ENCODE assay signal across 21 cellular contexts in genomic region chr16:74745109-74745615, GRCh38. TPM values are rescaled to one million over a fixed set of nuclear protein-coding genes. Genes with fewer than 3 reads are reported as not detected.
DNase-seq lines count a peak whose midpoint lies in the region; ATAC-seq and TF ChIP-seq lines count a peak whose summit lies in the region.
"Had no signal": no experiment of that assay in that cellular context is flagged by ENCODE, and none has a peak within 500 bp of the region (broad histone marks: within the 10 kb centered on the region; RNA-seq: fewer than 3 reads in every experiment).

No MANE protein-coding gene starts in this region.

- POLR2A ChIA-PET in activated CD4-positive, alpha-beta T cell treated with anti-CD3 and anti-CD28 coated beads for 36 hours (lab: Charles Lee), result no interaction called here

- H3K4me3 ChIP-seq in mucosa of rectum (ENCODE audit: low read length in 2 of 2), result no peak overlapping the region
- H3K4me3 ChIP-seq: GM23248, HAP-1, SJSA1 had no signal

- H3K36me3 Mint-ChIP-seq in Calu3 (ENCODE audit: insufficient read depth, unreplicated experiment), result peaks cover 41% of the 10 kb centered on the region
- H3K36me3 Mint-ChIP-seq in activated CD4-positive, alpha-beta T cell treated with anti-CD3 and anti-CD28 coated beads for 36 hours (ENCODE audit: low read depth), result no peaks in the 10 kb centered on the region
- H3K36me3 Mint-ChIP-seq: CD4-positive, CD25-positive, alpha-beta regulatory T cell had no signal

- CTCF ChIA-PET in Calu3 (lab: Charles Lee), result no interaction called here
- CTCF ChIA-PET in activated CD4-positive, alpha-beta T cell treated with anti-CD3 and anti-CD28 coated beads for 36 hours (lab: Charles Lee), result no interaction called here

- peak overlapping the region; percentile 86 for H3K27ac ChIP-seq in caudate nucleus (ENCODE audit: low read depth, low read length)
- peak overlapping the region; percentile 96 to 99 for H3K27ac ChIP-seq in mucosa of rectum (ENCODE audit: low read depth in 2 of 2, low read length in 2 of 2)
- H3K27ac ChIP-seq in substantia nigra (ENCODE audit: low read depth, low read length, poor library complexity, severe bottlenecking), result peak overlapping the region; percentile 97
- H3K27ac ChIP-seq: GM23248, SJSA1 had no signal

- H3K4me1 Mint-ChIP-seq in Calu3 (ENCODE audit: low read depth, unreplicated experiment), result peaks cover 51% of the 10 kb centered on the region
- H3K4me1 Mint-ChIP-seq in activated CD4-positive, alpha-beta T cell treated with anti-CD3 and anti-CD28 coated beads for 36 hours, result no peaks in the 10 kb centered on the region
- H3K4me1 Mint-ChIP-seq: CD4-positive, CD25-positive, alpha-beta regulatory T cell had no signal

- no peaks in the 10 kb centered on the region for H3K27me3 ChIP-seq in mucosa of rectum (ENCODE audit: control insufficient read depth in 2 of 2, insufficient read depth in 2 of 2, low read length in 2 of 2)
- H3K27me3 ChIP-seq: BE2C, SJSA1 had no signal

- intact Hi-C loops in Calu3 (cut with micrococcal nuclease; ENCODE audit: unreplicated experiment), result no loop called here
- intact Hi-C loops in activated CD4-positive, alpha-beta T cell treated with anti-CD3 and anti-CD28 coated beads for 36 hours (cut with DNase I, micrococcal nuclease), result no loop called here

- no peaks in the 10 kb centered on the region for H3K27me3 Mint-ChIP-seq in Calu3 (ENCODE audit: unreplicated experiment)
- H3K27me3 Mint-ChIP-seq in activated CD4-positive, alpha-beta T cell treated with anti-CD3 and anti-CD28 coated beads for 36 hours, result no peaks in the 10 kb centered on the region

- H3K4me3 Mint-ChIP-seq in Calu3 (ENCODE audit: low read depth, unreplicated experiment), result no peak overlapping the region
- H3K4me3 Mint-ChIP-seq in activated CD4-positive, alpha-beta T cell treated with anti-CD3 and anti-CD28 coated beads for 36 hours, result no peak overlapping the region
- H3K4me3 Mint-ChIP-seq: CD4-positive, CD25-positive, alpha-beta regulatory T cell had no signal

- H3K27ac Mint-ChIP-seq in Calu3 (ENCODE audit: unreplicated experiment), result peak overlapping the region; percentile 96
- H3K27ac Mint-ChIP-seq in activated CD4-positive, alpha-beta T cell treated with anti-CD3 and anti-CD28 coated beads for 36 hours, result no peak overlapping the region
- H3K27ac Mint-ChIP-seq: CD4-positive, CD25-positive, alpha-beta regulatory T cell had no signal

- peaks cover 27 to 35% of the 10 kb centered on the region in 2 donors for H3K4me1 ChIP-seq in mucosa of rectum (ENCODE audit: control insufficient read depth in 2 of 2, insufficient read depth in 2 of 2, low read length in 2 of 2)
- H3K4me1 ChIP-seq: BE2C, HAP-1 had no signal

- no peak for ATAC-seq in GM19324 (IDR thresholded peaks at IDR 0.05; ENCODE audit: low FRiP score, unreplicated experiment)
- no peak for ATAC-seq in activated CD4-positive, alpha-beta T cell treated with anti-CD3 and anti-CD28 coated beads for 36 hours
- no peak for ATAC-seq in HG03432 (IDR thresholded peaks at IDR 0.05; ENCODE audit: unreplicated experiment)

- H3K9me3 Mint-ChIP-seq in Calu3 (ENCODE audit: low read depth, unreplicated experiment), result no peaks in the 10 kb centered on the region
- H3K9me3 Mint-ChIP-seq in activated CD4-positive, alpha-beta T cell treated with anti-CD3 and anti-CD28 coated beads for 36 hours (ENCODE audit: low read depth), result no peaks in the 10 kb centered on the region
- H3K9me3 Mint-ChIP-seq: CD4-positive, CD25-positive, alpha-beta regulatory T cell had no signal

- TF ChIP-seq CTCF in Calu3 (IDR thresholded peaks at IDR 0.05; ENCODE audit: unreplicated experiment), result no peak

- H3K9me3 ChIP-seq in mucosa of rectum (ENCODE audit: control insufficient read depth in 2 of 2, low read length in 2 of 2), result no peaks in the 10 kb centered on the region
- H3K9me3 ChIP-seq: BE2C, HAP-1, SJSA1 had no signal

- H3K36me3 ChIP-seq in mucosa of rectum (ENCODE audit: control insufficient read depth in 2 of 2, insufficient read depth in 2 of 2, low read length in 2 of 2), result no peaks in the 10 kb centered on the region
- H3K36me3 ChIP-seq: BE2C, HAP-1, SJSA1 had no signal

- no TSS peak for BruUV-seq in Calu3 (replicated peaks; lab: Mats Ljungman, UMichigan)

- no peak overlapping the region for H3K9ac ChIP-seq in mucosa of rectum (ENCODE audit: low read depth in 1 of 2, low read length in 2 of 2)
- H3K9ac ChIP-seq: GM23248 had no signal

- DNase-seq in Calu3 (no peak), caudate nucleus (lab: John Stamatoyannopoulos, UW) (no peak), substantia nigra (lab: John Stamatoyannopoulos, UW) (no peak)
- DNase-seq in activated T-cell treated with anti-CD3 and anti-CD28 coated beads, Interleukin-2, amount 50 U/mL, for 1 hour, result no peak
- no peak for DNase-seq in activated CD4-positive, alpha-beta T cell treated with anti-CD3 and anti-CD28 coated beads for 36 hours
- DNase-seq: BE2C; CD4-positive, CD25-positive, alpha-beta regulatory T cell; DMS79; Karpas-422; NCI-H1694; NCI-H2081; NCI-H2171 treated with DMSO at 0.1 percent for 48 hours; NCI-H524 treated with DMSO at 0.1 percent for 48 hours; NCI-H82 had no signal

RNA-seq across cellular contexts. Expression of gene FA2H, which starts 29.5 kb away (rescaled TPM):
- 74.2 and 122 TPM in 2 replicates for total RNA-seq in Calu3 (2022)
- not detected for total RNA-seq in activated CD4-positive, alpha-beta T cell treated with anti-CD3 and anti-CD28 coated beads for 36 hours
- total RNA-seq: GM23248, M059J, SJSA1 had no signal

RNA-seq across cellular contexts. Expression of gene MLKL, which starts 44.5 kb away (rescaled TPM):
- 38.8 and 46.1 TPM in 2 replicates for total RNA-seq in Calu3 (2022)
- 10 to 100 TPM; 30.3 TPM for total RNA-seq in activated CD4-positive, alpha-beta T cell treated with anti-CD3 and anti-CD28 coated beads for 36 hours

Comparison
In these comparisons a context has a peak if more than half of its experiments do, and no peak if none do; other contexts are left out.
1. RNA of gene FA2H, which starts 29.5 kb away (total RNA-seq): 74.2 to 122 TPM in Calu3; not detected in activated CD4-positive, alpha-beta T cell treated with anti-CD3 and anti-CD28 coated beads for 36 hours; every median in the first group is over 10 times any median in the second.
2. Peak in every context shown above with its lines, with median percentiles within 50 percentile points of each other: H3K27ac ChIP-seq.